ENCODE assay signal across 9 cellular contexts in genomic region chr1:21963477-21964217, GRCh38. TPM values are rescaled to one million over a fixed set of nuclear protein-coding genes. Genes with fewer than 3 reads are reported as not detected.
A peak's percentile ranks its signal among the peaks of the same experiment; 100 is the strongest.
DNase-seq lines count a peak whose midpoint lies in the region; ATAC-seq, FAIRE-seq and TF ChIP-seq lines count a peak whose summit lies in the region.
"Had no signal": no experiment of that assay in that cellular context is flagged by ENCODE, and none has a peak within 500 bp of the region (broad histone marks: within the 10 kb centered on the region; RNA-seq: fewer than 3 reads in every experiment).

No MANE protein-coding gene starts in this region.

- H3K9me1 ChIP-seq in keratinocyte (ENCODE audit: control insufficient read depth, extremely low read depth, insufficient read depth, low read length): no peaks in the 10 kb centered on the region

- H3K4me2 ChIP-seq in keratinocyte (ENCODE audit: control insufficient read depth, extremely low read depth, insufficient read depth, low read depth, low read length): no peak overlapping the region

- H3K27ac ChIP-seq in WERI-Rb-1 (no peak overlapping the region), keratinocyte (ENCODE audit: control insufficient read depth, insufficient read depth, low read length) (no peak overlapping the region)

- H3K27me3 ChIP-seq in WERI-Rb-1 (ENCODE audit: insufficient read depth, low read depth, severe bottlenecking) (no peaks in the 10 kb centered on the region), keratinocyte (ENCODE audit: control insufficient read depth, extremely low read depth, insufficient read depth, low read length) (no peaks in the 10 kb centered on the region)

- no peaks in the 10 kb centered on the region for H3K36me3 ChIP-seq in WERI-Rb-1
- no peaks in the 10 kb centered on the region for H3K36me3 ChIP-seq in keratinocyte (ENCODE audit: control insufficient read depth in 2 of 2, extremely low read depth in 1 of 2, insufficient read depth in 2 of 2, low read length in 2 of 2)

- peak; percentile 92 for TF ChIP-seq CTCF in WERI-Rb-1 (IDR thresholded peaks at IDR 0.05; ENCODE audit: low read depth, low read length)
- peak; percentile 91 for TF ChIP-seq CTCF in MCF 10A (IDR thresholded peaks at IDR 0.05; ENCODE audit: unreplicated experiment)
- peak; percentile 80 to 97 (median 96) for TF ChIP-seq CTCF in keratinocyte (optimal IDR thresholded peaks at IDR 0.05 in 1 of 3, IDR thresholded peaks at IDR 0.05 in 1 of 3, conservative IDR thresholded peaks at IDR 0.05 in 1 of 3; ENCODE audit: extremely low read depth in 1 of 3, insufficient read depth in 2 of 3, low read length in 3 of 3)

- DNase-seq in ACHN (peak; percentile 65), GM18507 (ENCODE audit: extremely low spot score, insufficient read length, low read depth) (peak; percentile 55), NCI-H2081 treated with DMSO at 0.1 percent for 48 hours (lab: John Stamatoyannopoulos, UW) (peak; percentile 4), WERI-Rb-1 (peak; percentile 78), MCF 10A (ENCODE audit: unreplicated experiment) (peak; percentile 88), keratinocyte (ENCODE audit: low read depth, low spot score) (peak; percentile 26)
- DNase-seq in stimulated activated CD4-positive, alpha-beta T cell treated with anti-CD3 and anti-CD28 coated beads, Interleukin-1b, Interleukin-23, amount 100 ng/mL, for 48 hours: peak; percentile 81

- H3K9me3 ChIP-seq in WERI-Rb-1 (ENCODE audit: severe bottlenecking) (no peaks in the 10 kb centered on the region), keratinocyte (ENCODE audit: control insufficient read depth, low read depth, low read length) (no peaks in the 10 kb centered on the region)

- POLR2A ChIA-PET in MCF 10A (lab: Yijun Ruan, JAX): interaction anchor here (0.7 to 0.9 kb wide), 2 partner anchors 24 to 182 kb away, joined by 3 to 5 read pairs; no protein-coding TSS in a partner anchor

- no peaks in the 10 kb centered on the region for H3K9me3 Mint-ChIP-seq in MCF 10A (ENCODE audit: unreplicated experiment)

- FAIRE-seq in GM18507 (lab: Jason Lieb, UNC): peak; percentile 84
- FAIRE-seq in keratinocyte (lab: Jason Lieb, UNC): peak; percentile 52

- no TSS peak for BruUV-seq in MCF 10A (replicated peaks; lab: Mats Ljungman, UMichigan)

- H3K4me1 Mint-ChIP-seq in MCF 10A (ENCODE audit: insufficient read depth, unreplicated experiment): peaks cover 7% of the 10 kb centered on the region

- H3K4me3 Mint-ChIP-seq in MCF 10A (ENCODE audit: unreplicated experiment): no peak overlapping the region

- no peak for ATAC-seq in HG03439 (IDR thresholded peaks at IDR 0.05; ENCODE audit: unreplicated experiment)

- H4K20me1 ChIP-seq in keratinocyte (ENCODE audit: control insufficient read depth, extremely low read depth, insufficient read depth, low read length): no peaks in the 10 kb centered on the region

- intact Hi-C loops in MCF 10A (cut with micrococcal nuclease): loop anchor here (1.0 to 2.0 kb wide), 3 partner anchors 181 to 453 kb away; partner anchors contain the start of gene USP48

- dilution Hi-C loops in keratinocyte (cut with MboI; ENCODE audit: extremely low pct_ligation_motif_present, low sequenced_read_pairs): no loop called here

- no peaks in the 10 kb centered on the region for H3K36me3 Mint-ChIP-seq in MCF 10A (ENCODE audit: insufficient read depth, unreplicated experiment)

- no peak overlapping the region for H3K4me3 ChIP-seq in WERI-Rb-1 (ENCODE audit: low read depth, low read length)
- no peak overlapping the region for H3K4me3 ChIP-seq in keratinocyte (ENCODE audit: control insufficient read depth in 2 of 3, extremely low read depth in 1 of 3, insufficient read depth in 2 of 3, low read depth in 1 of 3, low read length in 3 of 3)

- H3K9ac ChIP-seq in keratinocyte (ENCODE audit: control insufficient read depth, extremely low read depth, insufficient read depth, low read length): no peak overlapping the region

- peaks cover 3% of the 10 kb centered on the region for H3K4me1 ChIP-seq in keratinocyte (ENCODE audit: control insufficient read depth, extremely low read depth, insufficient read depth, low read length)

- CTCF ChIA-PET in MCF 10A (lab: Yijun Ruan, JAX): interaction anchor here (0.6 to 2.0 kb wide), 17 partner anchors 8 to 261 kb away, joined by 3 to 8 read pairs (median 3); no protein-coding TSS in a partner anchor

- no peaks in the 10 kb centered on the region for H3K27me3 Mint-ChIP-seq in MCF 10A (ENCODE audit: insufficient read depth, unreplicated experiment)

- in situ Hi-C loops in ACHN (cut with HindIII; ENCODE audit: low pct_ligation_motif_present, low pct_unique_long_range_greater_than_20kb, low sequenced_read_pairs): no loop called here

- H3K27ac Mint-ChIP-seq in MCF 10A (ENCODE audit: low read depth, unreplicated experiment): peak overlapping the region; percentile 4

- H2AFZ ChIP-seq in keratinocyte (ENCODE audit: control insufficient read depth, low read length): no peak overlapping the region

- no peaks in the 10 kb centered on the region for H3K79me2 ChIP-seq in keratinocyte (ENCODE audit: control insufficient read depth, insufficient read depth, low read length)

RNA-seq across cellular contexts. Expression of gene CELA3B, which starts 13.2 kb away (rescaled TPM):
- total RNA-seq in MCF 10A (2022): not detected in 2 replicates
- not detected in 3 replicates for polyA plus RNA-seq in keratinocyte
- polyA plus RNA-seq in keratinocyte (2011; ENCODE audit: low read depth): not detected
- not detected in 2 replicates for polyA plus RNA-seq in keratinocyte (2011; cell fraction: cytosol; rRNA removed)
- polyA plus RNA-seq in keratinocyte (2011; cell fraction: nucleus; rRNA removed): not detected in 2 replicates
- not detected in 2 replicates for polyA plus RNA-seq in keratinocyte (2012; ENCODE audit: low replicate concordance)
- not detected in 3 replicates for polyA minus RNA-seq in keratinocyte
- not detected for polyA minus RNA-seq in keratinocyte (2011; cell fraction: cytosol; rRNA and poly(A)+ RNA removed)
- not detected in 2 replicates for polyA minus RNA-seq in keratinocyte (2011; cell fraction: nucleus; rRNA and poly(A)+ RNA removed)
- total RNA-seq: subcutaneous adipose tissue had no signal

RNA-seq across cellular contexts. Expression of gene HSPG2, which starts 26.5 kb away (rescaled TPM):
- 51.2 and 58.9 TPM in 2 replicates for total RNA-seq in MCF 10A (2022)
- polyA plus RNA-seq in keratinocyte: 9.0 to 20.7 TPM (median 17.0 TPM) in 3 replicates
- polyA plus RNA-seq in keratinocyte (2011; ENCODE audit: low read depth): 21.1 TPM
- 6.1 and 17.2 TPM in 2 replicates for polyA plus RNA-seq in keratinocyte (2011; cell fraction: cytosol; rRNA removed)
- 139 and 205 TPM in 2 replicates for polyA plus RNA-seq in keratinocyte (2011; cell fraction: nucleus; rRNA removed)
- polyA plus RNA-seq in keratinocyte (2012; ENCODE audit: low replicate concordance): 22.9 and 70.8 TPM in 2 replicates
- 66.2 to 184 TPM (median 72.6 TPM) in 3 replicates for polyA minus RNA-seq in keratinocyte
- 143 TPM for polyA minus RNA-seq in keratinocyte (2011; cell fraction: cytosol; rRNA and poly(A)+ RNA removed)
- polyA minus RNA-seq in keratinocyte (2011; cell fraction: nucleus; rRNA and poly(A)+ RNA removed): 388 and 454 TPM in 2 replicates

RNA-seq across cellular contexts. Expression of gene CELA3A, which starts 37.8 kb away (rescaled TPM):
- total RNA-seq in MCF 10A (2022): not detected in 2 replicates
- not detected in 3 replicates for polyA plus RNA-seq in keratinocyte
- polyA plus RNA-seq in keratinocyte (2011; ENCODE audit: low read depth): not detected
- not detected in 2 replicates for polyA plus RNA-seq in keratinocyte (2011; cell fraction: cytosol; rRNA removed)
- polyA plus RNA-seq in keratinocyte (2011; cell fraction: nucleus; rRNA removed): not detected in 2 replicates
- polyA plus RNA-seq in keratinocyte (2012; ENCODE audit: low replicate concordance): not detected in 2 replicates
- polyA minus RNA-seq in keratinocyte: not detected in 3 replicates
- not detected for polyA minus RNA-seq in keratinocyte (2011; cell fraction: cytosol; rRNA and poly(A)+ RNA removed)
- not detected in 2 replicates for polyA minus RNA-seq in keratinocyte (2011; cell fraction: nucleus; rRNA and poly(A)+ RNA removed)
- total RNA-seq: subcutaneous adipose tissue had no signal

Comparison
In these comparisons a context has a peak if more than half of its experiments do, and no peak if none do; other contexts are left out.
1. DNase-seq: peak in every context shown above with its lines; median percentile 88 in MCF 10A; 81 in stimulated activated CD4-positive, alpha-beta T cell treated with anti-CD3 and anti-CD28 coated beads, Interleukin-1b, Interleukin-23, amount 100 ng/mL, for 48 hours; 78 in WERI-Rb-1; 65 in ACHN; 55 in GM18507; 26 in keratinocyte; 4 in NCI-H2081 treated with DMSO at 0.1 percent for 48 hours.